9 cellular contexts compared by ENCODE assay signal in genomic region chr7:140876519-140877248, GRCh38. TPM values are rescaled to one million over a fixed set of nuclear protein-coding genes. Genes with fewer than 3 reads are reported as not detected.
DNase-seq lines count a peak whose midpoint lies in the region; ATAC-seq and TF ChIP-seq lines count a peak whose summit lies in the region.
"Had no signal": no experiment of that assay in that cellular context is flagged by ENCODE, and none has a peak within 500 bp of the region (broad histone marks: within the 10 kb centered on the region; RNA-seq: fewer than 3 reads in every experiment).

No MANE protein-coding gene starts in this region.

- H3K4me1 ChIP-seq in mucosa of descending colon (ENCODE audit: low read depth): no peaks in the 10 kb centered on the region

- no peaks in the 10 kb centered on the region for H3K9me3 Mint-ChIP-seq in effector memory CD8-positive, alpha-beta T cell

- TF ChIP-seq CTCF in AG09319 (IDR thresholded peaks at IDR 0.05; ENCODE audit: low read depth, low read length): no peak
- TF ChIP-seq CTCF in mucosa of descending colon (IDR thresholded peaks at IDR 0.05): no peak

- ATAC-seq in GM21367 (IDR thresholded peaks at IDR 0.05; ENCODE audit: unreplicated experiment): peak; percentile 74
- ATAC-seq in HG03565 (IDR thresholded peaks at IDR 0.05; ENCODE audit: unreplicated experiment): peak; percentile 76
- peak; percentile 36 for ATAC-seq in effector memory CD8-positive, alpha-beta T cell (replicated peaks)
- ATAC-seq in mucosa of descending colon: no peak
- no peak for ATAC-seq in GM21526 (IDR thresholded peaks at IDR 0.05; ENCODE audit: low FRiP score, unreplicated experiment)
- ATAC-seq: sciatic nerve had no signal

- no peaks in the 10 kb centered on the region for H3K36me3 ChIP-seq in mucosa of descending colon (ENCODE audit: low read depth)

- no peak overlapping the region for H3K4me3 Mint-ChIP-seq in effector memory CD8-positive, alpha-beta T cell

- peaks cover 9% of the 10 kb centered on the region for H3K36me3 Mint-ChIP-seq in effector memory CD8-positive, alpha-beta T cell (ENCODE audit: insufficient read depth)

- no peaks in the 10 kb centered on the region for H3K9me3 ChIP-seq in mucosa of descending colon

- H3K27ac Mint-ChIP-seq in effector memory CD8-positive, alpha-beta T cell: no peak overlapping the region

- peaks cover 22 to 57% of the 10 kb centered on the region in 2 donors for H3K4me1 Mint-ChIP-seq in effector memory CD8-positive, alpha-beta T cell (ENCODE audit: low read depth in 2 of 2)

- no peak overlapping the region for H3K4me3 ChIP-seq in mucosa of descending colon

- intact Hi-C loops in mucosa of descending colon (cut with DNase I, micrococcal nuclease): no loop called here

- no peaks in the 10 kb centered on the region for H3K27me3 Mint-ChIP-seq in effector memory CD8-positive, alpha-beta T cell

- DNase-seq in AG09319 (ENCODE audit: extremely low read depth, low read depth) (peak; percentile 3), NCI-H748 treated with DMSO at 0.1 percent for 48 hours (lab: John Stamatoyannopoulos, UW) (no peak), mucosa of descending colon (no peak), NCI-H1417 (lab: John Stamatoyannopoulos, UW) (no peak)
- no peak for DNase-seq in effector memory CD8-positive, alpha-beta T cell

RNA-seq across cellular contexts. Expression of gene BRAF, which starts 48.0 kb away (rescaled TPM):
- 10 to 100 TPM; 25.5 to 44.2 (median 29.2) TPM for total RNA-seq in mucosa of descending colon

Comparison
In these comparisons a context has a peak if more than half of its experiments do, and no peak if none do; other contexts are left out.
1. ATAC-seq: peak in GM21367 (single experiment), HG03565 (single experiment) and effector memory CD8-positive, alpha-beta T cell (single experiment); none in mucosa of descending colon (single experiment) and GM21526 (single experiment).